ENCODE assay signal across 8 cellular contexts in genomic region chr3:177603137-177603603, GRCh38.
DNase-seq lines count a peak whose midpoint lies in the region; ATAC-seq and FAIRE-seq lines count a peak whose summit lies in the region.
"Had no signal": no experiment of that assay in that cellular context is flagged by ENCODE, and none has a peak within 500 bp of the region (broad histone marks: within the 10 kb centered on the region; RNA-seq: fewer than 3 reads in every experiment).

No MANE protein-coding gene starts in this region.

- no peaks in the 10 kb centered on the region for H3K27me3 Mint-ChIP-seq in activated T-helper 17 cell treated with anti-CD3 and anti-CD28 coated beads, Interleukin-2, amount 50 U/mL, for 72 hours

- H3K79me1 ChIP-seq in neuronal stem cell (ENCODE audit: low read depth, low read length), result no peaks in the 10 kb centered on the region

- H2BK120ac ChIP-seq in neuronal stem cell (ENCODE audit: low read depth, low read length), result no peak overlapping the region

- H3K9me3 ChIP-seq in small intestine (ENCODE audit: control insufficient read depth, low read depth) (no peaks in the 10 kb centered on the region), neuronal stem cell (replicated peaks in 1 of 2; ENCODE audit: control insufficient read depth in 2 of 2, insufficient read depth in 1 of 2, low read depth in 1 of 2, low read length in 2 of 2) (peaks cover 0 to 13% of the 10 kb centered on the region in 2 donors)

- FAIRE-seq in small intestine (lab: Jason Lieb, UNC), result no peak

- H2BK12ac ChIP-seq in neuronal stem cell (ENCODE audit: low read length), result no peak overlapping the region

- H3K36me3 ChIP-seq in small intestine (ENCODE audit: control insufficient read depth in 2 of 2, insufficient read depth in 2 of 2, low read length in 2 of 2), result no peaks in the 10 kb centered on the region
- no peaks in the 10 kb centered on the region for H3K36me3 ChIP-seq in neuronal stem cell (replicated peaks in 1 of 2; ENCODE audit: control insufficient read depth in 2 of 2, insufficient read depth in 2 of 2, low read length in 2 of 2)

- no peak for DNase-seq in small intestine
- no peak for DNase-seq in activated gamma-delta T cell treated with Interleukin-2 at 50 U/mL for 16 hours
- DNase-seq in neuronal stem cell (ENCODE audit: low spot score), result no peak
- DNase-seq in NCI-H345 treated with DMSO at 0.1 percent for 48 hours (lab: John Stamatoyannopoulos, UW; ENCODE audit: unreplicated experiment), result no peak

- no peak overlapping the region for H3K4me3 Mint-ChIP-seq in activated T-helper 17 cell treated with anti-CD3 and anti-CD28 coated beads, Interleukin-2, amount 50 U/mL, for 72 hours

- H3K23ac ChIP-seq in neuronal stem cell (ENCODE audit: low read depth, low read length, poor library complexity), result no peak overlapping the region

- no peak overlapping the region for H3K4me2 ChIP-seq in neuronal stem cell (ENCODE audit: insufficient read depth, low read length, poor library complexity, severe bottlenecking)

- H3K9ac ChIP-seq in neuronal stem cell (ENCODE audit: low read depth, low read length, poor library complexity), result no peak overlapping the region

- WGBS in small intestine, 3 donors, result 30 to 64% (median 42%) methylated on average over 2 of the region's 2 CpGs
- no CpG with 5 or more reads among the region's 2 CpGs for WGBS in neuronal stem cell (ENCODE audit: extremely low coverage in 2 of 2, insufficient read length in 2 of 2, insufficient replicate concordance in 1 of 2), 2 donors

- H4K91ac ChIP-seq in neuronal stem cell (ENCODE audit: low read depth, low read length, poor library complexity), result no peak overlapping the region

- no peaks in the 10 kb centered on the region for H3K36me3 Mint-ChIP-seq in activated T-helper 17 cell treated with anti-CD3 and anti-CD28 coated beads, Interleukin-2, amount 50 U/mL, for 72 hours (ENCODE audit: low read depth)

- H3K4ac ChIP-seq in neuronal stem cell (ENCODE audit: low read length), result no peak overlapping the region

- H2BK5ac ChIP-seq in neuronal stem cell (ENCODE audit: low read length), result no peak overlapping the region

- H3K27ac ChIP-seq in small intestine (ENCODE audit: low read depth in 1 of 2, low read length in 1 of 2) (peak overlapping the region; percentile 20 to 34), neuronal stem cell (replicated peaks; ENCODE audit: low read length) (no peak overlapping the region)

- H3K4me3 ChIP-seq in small intestine (ENCODE audit: low read depth in 1 of 2, low read length in 2 of 2) (no peak overlapping the region), neuronal stem cell (ENCODE audit: low read length in 2 of 2) (no peak overlapping the region)
- H3K4me3 ChIP-seq: skin epidermis had no signal

- peak overlapping the region; percentile 40 for H3K27ac Mint-ChIP-seq in activated T-helper 17 cell treated with anti-CD3 and anti-CD28 coated beads, Interleukin-2, amount 50 U/mL, for 72 hours

- no peak overlapping the region for H2BK15ac ChIP-seq in neuronal stem cell (ENCODE audit: low read length)

- ATAC-seq in GM19023 (IDR thresholded peaks at IDR 0.05; ENCODE audit: unreplicated experiment) (peak; percentile 57), HG02938 (IDR thresholded peaks at IDR 0.05; ENCODE audit: unreplicated experiment) (peak; percentile 60)
- peak; percentile 74 for ATAC-seq in activated T-helper 17 cell treated with anti-CD3 and anti-CD28 coated beads, Interleukin-2, amount 50 U/mL, for 72 hours (replicated peaks)

- no peak overlapping the region for H2AK5ac ChIP-seq in neuronal stem cell (ENCODE audit: low read depth, low read length)

- H3K9me3 Mint-ChIP-seq in activated T-helper 17 cell treated with anti-CD3 and anti-CD28 coated beads, Interleukin-2, amount 50 U/mL, for 72 hours, result peaks cover 4% of the 10 kb centered on the region

- H2AFZ ChIP-seq in neuronal stem cell (ENCODE audit: low read length), result no peak overlapping the region

- peaks cover 34% of the 10 kb centered on the region for H3K4me1 Mint-ChIP-seq in activated T-helper 17 cell treated with anti-CD3 and anti-CD28 coated beads, Interleukin-2, amount 50 U/mL, for 72 hours

- no peak overlapping the region for H3K14ac ChIP-seq in neuronal stem cell (ENCODE audit: low read length)

- no peak overlapping the region for H3K18ac ChIP-seq in neuronal stem cell (ENCODE audit: low read length)

- H3K27me3 ChIP-seq in small intestine (ENCODE audit: control insufficient read depth in 2 of 2, insufficient read depth in 2 of 2, low read length in 2 of 2), result no peaks in the 10 kb centered on the region
- H3K27me3 ChIP-seq in neuronal stem cell (ENCODE audit: control insufficient read depth in 3 of 3, insufficient read depth in 3 of 3, low read depth in 1 of 3, low read length in 3 of 3), result no peaks in the 10 kb centered on the region

- H4K8ac ChIP-seq in neuronal stem cell (ENCODE audit: low read depth, low read length), result no peak overlapping the region

- H3K4me1 ChIP-seq in small intestine (ENCODE audit: control insufficient read depth in 2 of 2, insufficient read depth in 1 of 2, low read depth in 1 of 2, low read length in 1 of 2), result peaks cover 3 to 21% of the 10 kb centered on the region in 2 donors
- peaks cover 0 to 9% of the 10 kb centered on the region in 2 donors for H3K4me1 ChIP-seq in neuronal stem cell (ENCODE audit: control insufficient read depth in 2 of 2, insufficient read depth in 1 of 2, low read depth in 1 of 2, low read length in 2 of 2)
